In genomic region chr16:1707193-1707790, GRCh38 we compare ENCODE assay signal across 8 cellular contexts. TPM values are rescaled to one million over a fixed set of nuclear protein-coding genes. Genes with fewer than 3 reads are reported as not detected.
A peak's percentile ranks its signal among the peaks of the same experiment; 100 is the strongest.
DNase-seq lines count a peak whose midpoint lies in the region; TF ChIP-seq lines count a peak whose summit lies in the region.

No MANE protein-coding gene starts in this region.

- H3K27me3 ChIP-seq in Peyer's patch (no peaks in the 10 kb centered on the region), dorsolateral prefrontal cortex (no peaks in the 10 kb centered on the region)

- H3K9me3 ChIP-seq in Peyer's patch (no peaks in the 10 kb centered on the region), mesodermal cell (ENCODE audit: control insufficient read depth, low read length) (no peaks in the 10 kb centered on the region)

- no peak for TF ChIP-seq POLR2A in Peyer's patch (IDR thresholded peaks at IDR 0.05)

- H3K4me1 ChIP-seq in Peyer's patch (peaks cover 0 to 24% (median 5%) of the 10 kb centered on the region in 4 donors), mesodermal cell (ENCODE audit: control insufficient read depth, insufficient read depth, low read length, poor library complexity, severe bottlenecking) (peaks cover 21% of the 10 kb centered on the region), urinary bladder (ENCODE audit: insufficient read depth) (peaks cover 2% of the 10 kb centered on the region)

- 42 to 53% methylated on average over 13 to 16 of the region's 16 CpGs for WGBS in mesodermal cell (ENCODE audit: insufficient coverage in 2 of 2), 2 experiments
- 12% methylated on average over 16 of the region's 16 CpGs for WGBS in urinary bladder

- H3K4me3 ChIP-seq in GM12864 (ENCODE audit: low read depth, low read length): peak overlapping the region; percentile 99
- peak overlapping the region; percentile 53 to 99 (median 70) for H3K4me3 ChIP-seq in Peyer's patch
- H3K4me3 ChIP-seq in dorsolateral prefrontal cortex: peak overlapping the region; percentile 71 to 99 (median 94)
- peak overlapping the region; percentile 95 for H3K4me3 ChIP-seq in mesodermal cell (ENCODE audit: extremely low read depth, insufficient read depth, low read length, poor library complexity, severe bottlenecking)
- H3K4me3 ChIP-seq in urinary bladder (ENCODE audit: low read depth, low read length): peak overlapping the region; percentile 81

- H3K27ac ChIP-seq in Peyer's patch (peak overlapping the region; percentile 0 to 93 (median 87)), dorsolateral prefrontal cortex (peak overlapping the region in 55 of 59 donors; percentile 32 to 99 (median 92)), mesodermal cell (ENCODE audit: low read depth, low read length, severe bottlenecking) (peak overlapping the region; percentile 6), urinary bladder (ENCODE audit: low read depth) (no peak overlapping the region)

- no peaks in the 10 kb centered on the region for H3K36me3 ChIP-seq in Peyer's patch
- peaks cover 19% of the 10 kb centered on the region for H3K36me3 ChIP-seq in mesodermal cell (ENCODE audit: control insufficient read depth, insufficient read depth, low read length)
- H3K36me3 ChIP-seq in urinary bladder (ENCODE audit: insufficient read depth): no peaks in the 10 kb centered on the region

- DNase-seq in GM12864 (ENCODE audit: low read depth) (no peak), Peyer's patch (no peak), dorsolateral prefrontal cortex (no peak), NCI-H1092 (lab: John Stamatoyannopoulos, UW) (no peak), cerebellar nuclear complex (lab: John Stamatoyannopoulos, UW) (no peak), Kasumi-1 (lab: John Stamatoyannopoulos, UW) (no peak)

- TF ChIP-seq CTCF in GM12864 (IDR thresholded peaks at IDR 0.05; ENCODE audit: low read depth, low read length, missing control alignments) (no peak), Peyer's patch (IDR thresholded peaks at IDR 0.05) (no peak), dorsolateral prefrontal cortex (IDR thresholded peaks at IDR 0.05 in 54 of 56, conservative IDR thresholded peaks at IDR 0.05 in 2 of 56; ENCODE audit: low read depth in 1 of 56, partially characterized antibody in 56 of 56) (no peak)

- intact Hi-C loops in dorsolateral prefrontal cortex (cut with DNase I): loop anchor here (2.0 to 5.0 kb wide), 4 partner anchors 64 to 120 kb away; partner anchors contain the start of genes CRAMP1 (in 1 of the 2), EME2 (in 1 of the 2), FAHD1 (in 1 of the 2) and HAGH (in 1 of the 2)

RNA-seq across cellular contexts. Expression of gene MAPK8IP3, which starts 1.3 kb away (rescaled TPM):
- 100 to 1,000 TPM in 3 of 4 donors, 10 to 100 TPM in 1; 78.1 to 456 (median 193) TPM for total RNA-seq in Peyer's patch
- total RNA-seq in dorsolateral prefrontal cortex: 100 to 1,000 TPM; 246 to 429 (median 311) TPM
- 77.3 TPM for polyA plus RNA-seq in mesodermal cell (2013, experiment 1 of 2)
- polyA plus RNA-seq in mesodermal cell (2013, experiment 2 of 2): 50.7 TPM
- total RNA-seq in urinary bladder: 36.8 TPM
- 47.0 TPM for polyA plus RNA-seq in urinary bladder

RNA-seq across cellular contexts. Expression of gene JPT2, which starts 29.2 kb away (rescaled TPM):
- total RNA-seq in Peyer's patch: 10 to 100 TPM; 22.7 to 32.3 (median 25.0) TPM
- total RNA-seq in dorsolateral prefrontal cortex: 10 to 100 TPM in 114 of 120 experiments, 1 to 10 TPM in 6; 7.1 to 57.9 (median 18.9) TPM
- 106 TPM for polyA plus RNA-seq in mesodermal cell (2013, experiment 1 of 2)
- polyA plus RNA-seq in mesodermal cell (2013, experiment 2 of 2): 90.5 TPM
- 37.3 TPM for total RNA-seq in urinary bladder
- polyA plus RNA-seq in urinary bladder: 30.7 TPM
